8 cellular contexts compared by ENCODE assay signal in genomic region chr14:23566782-23567185, GRCh38. TPM values are rescaled to one million over a fixed set of nuclear protein-coding genes. Genes with fewer than 3 reads are reported as not detected.
A peak's percentile ranks its signal among the peaks of the same experiment; 100 is the strongest.
DNase-seq lines count a peak whose midpoint lies in the region; ATAC-seq, FAIRE-seq and TF ChIP-seq lines count a peak whose summit lies in the region.

No MANE protein-coding gene starts in this region.

- peak overlapping the region; percentile 93 to 97 (median 94) for H3K4me3 Mint-ChIP-seq in brain
- peak overlapping the region; percentile 100 for H3K4me3 Mint-ChIP-seq in type B pancreatic cell

- H3K27me3 Mint-ChIP-seq in brain, result peaks cover 3% of the 10 kb centered on the region
- peaks cover 9% of the 10 kb centered on the region for H3K27me3 Mint-ChIP-seq in type B pancreatic cell

- 20% methylated on average over 5 of the region's 5 CpGs for WGBS in liver

- no peak for FAIRE-seq in HTR-8/SVneo (lab: Jason Lieb, UNC)

- H3K36me3 Mint-ChIP-seq in brain, result no peaks in the 10 kb centered on the region
- H3K36me3 Mint-ChIP-seq in type B pancreatic cell, result peaks cover 9% of the 10 kb centered on the region

- no peak overlapping the region for H3K9ac ChIP-seq in liver (ENCODE audit: low read depth in 1 of 2, low read length in 2 of 2)

- TF ChIP-seq RAD21 in liver (IDR thresholded peaks at IDR 0.05), result no peak

- peak overlapping the region in 1 of 2 donors; percentile 63 for H3K27ac ChIP-seq in liver (ENCODE audit: low read depth in 1 of 2, low read length in 2 of 2)

- H3K27ac Mint-ChIP-seq in brain (peak overlapping the region; percentile 81 to 98 (median 92)), type B pancreatic cell (peak overlapping the region; percentile 97)

- H3K27me3 ChIP-seq in liver (ENCODE audit: control insufficient read depth in 4 of 4, insufficient read depth in 4 of 4, low read length in 3 of 4), result no peaks in the 10 kb centered on the region

- ATAC-seq in GM18505 (IDR thresholded peaks at IDR 0.05; ENCODE audit: unreplicated experiment) (peak; percentile 11), HG03432 (IDR thresholded peaks at IDR 0.05; ENCODE audit: unreplicated experiment) (peak; percentile 9), GM18861 (IDR thresholded peaks at IDR 0.05; ENCODE audit: unreplicated experiment) (no peak)

- TF ChIP-seq CTCF in brain (conservative IDR thresholded peaks at IDR 0.05) (peak in 1 of 2 experiments; percentile 44), liver (IDR thresholded peaks at IDR 0.05; ENCODE audit: low read depth, low read length, missing input control) (no peak), type B pancreatic cell (conservative IDR thresholded peaks at IDR 0.05) (peak; percentile 45)

- no peak for TF ChIP-seq POLR2A in GM18505 (IDR thresholded peaks at IDR 0.05; ENCODE audit: borderline replicate concordance, extremely low read depth, insufficient read depth, insufficient read length)

- peaks cover 0 to 4% (median under 1%) of the 10 kb centered on the region in 4 donors for H3K36me3 ChIP-seq in liver (ENCODE audit: control insufficient read depth in 4 of 4, insufficient read depth in 3 of 4, low read depth in 1 of 4, low read length in 3 of 4)

- H3K9me3 Mint-ChIP-seq in brain (peaks cover 0 to 5% (median 0%) of the 10 kb centered on the region in 5 experiments), type B pancreatic cell (no peaks in the 10 kb centered on the region)

- no peaks in the 10 kb centered on the region for H3K9me3 ChIP-seq in liver (ENCODE audit: control insufficient read depth in 4 of 4, low read length in 3 of 4)

- H3K4me3 ChIP-seq in liver (ENCODE audit: low read depth in 1 of 3, low read length in 3 of 3), result peak overlapping the region; percentile 62 to 82 (median 70)

- DNase-seq in type B pancreatic cell (ENCODE audit: extremely low spot score, unreplicated experiment), result no peak
- no peak for DNase-seq in NCI-H446 treated with DMSO at 0.1 percent for 48 hours (lab: John Stamatoyannopoulos, UW)
- no peak for DNase-seq in HTR-8/SVneo (ENCODE audit: insufficient read length, low spot score)

- peaks cover 0 to 30% (median 19%) of the 10 kb centered on the region in 4 donors for H3K4me1 ChIP-seq in liver (ENCODE audit: control insufficient read depth in 4 of 4, insufficient read depth in 4 of 4, low read length in 3 of 4)

- peaks cover 57% of the 10 kb centered on the region for H3K4me1 Mint-ChIP-seq in brain
- H3K4me1 Mint-ChIP-seq in type B pancreatic cell (ENCODE audit: unreplicated experiment), result peaks cover 31% of the 10 kb centered on the region

TF ChIP-seq in liver, 16 proteins besides CTCF, POLR2A, EP300 and RAD21:
- TF ChIP-seq TAF1 (conservative IDR thresholded peaks at IDR 0.05) (no peak), MAX (IDR thresholded peaks at IDR 0.05) (no peak), REST (IDR thresholded peaks at IDR 0.05) (no peak), JUND (IDR thresholded peaks at IDR 0.05) (no peak), ATF3 (IDR thresholded peaks at IDR 0.05) (no peak), GABPA (IDR thresholded peaks at IDR 0.05 in 1 of 2, conservative IDR thresholded peaks at IDR 0.05 in 1 of 2) (no peak)

RNA-seq across cellular contexts. Expression of gene AP1G2, which starts 0.8 kb away (rescaled TPM):
- polyA plus RNA-seq in brain (ENCODE audit: insufficient read depth, low read depth, low replicate concordance) (28.9 TPM), liver (10 to 100 TPM; 12.4 to 26.6 TPM)
- total RNA-seq in liver (10 to 100 TPM; 14.8 to 19.7 TPM), type B pancreatic cell (ENCODE audit: low replicate concordance) (156 and 170 TPM in 2 replicates)

RNA-seq across cellular contexts. Expression of gene THTPA, which starts 10.7 kb away (rescaled TPM):
- 48.6 TPM for polyA plus RNA-seq in brain (ENCODE audit: insufficient read depth, low read depth, low replicate concordance)
- 10 to 100 TPM in 1 of 2 donors, 1 to 10 TPM in 1; 7.3 to 19.8 TPM for total RNA-seq in liver
- polyA plus RNA-seq in liver, result 10 to 100 TPM in 1 of 2 donors, 1 to 10 TPM in 1; 9.6 to 10.2 TPM
- 14.3 and 16.4 TPM in 2 replicates for total RNA-seq in type B pancreatic cell (ENCODE audit: low replicate concordance)

RNA-seq across cellular contexts. Expression of gene JPH4, which starts 11.8 kb away (rescaled TPM):
- polyA plus RNA-seq in brain (ENCODE audit: insufficient read depth, low read depth, low replicate concordance) (39.2 TPM), liver (under 1 TPM; 0.07 to 0.24 TPM)
- total RNA-seq in liver (under 1 TPM; 0.08 to 0.23 TPM), type B pancreatic cell (ENCODE audit: low replicate concordance) (0.33 and 8.3 TPM in 2 replicates)

RNA-seq across cellular contexts. Expression of gene ZFHX2, which starts 15.2 kb away (rescaled TPM):
- polyA plus RNA-seq in brain (ENCODE audit: insufficient read depth, low read depth, low replicate concordance) (6.5 TPM), liver (under 1 TPM; 0.06 to 0.12 TPM)
- total RNA-seq in liver (under 1 TPM; 0.08 to 0.14 TPM), type B pancreatic cell (ENCODE audit: low replicate concordance) (5.6 and 11.1 TPM in 2 replicates)
